Comparison of ENCODE assay signal across 23 cellular contexts in genomic region chr12:64064240-64064639, GRCh38.
"Had no signal": no experiment of that assay in that cellular context is flagged by ENCODE, and none has a peak within 500 bp of the region (broad histone marks: within the 10 kb centered on the region; RNA-seq: fewer than 3 reads in every experiment).

No MANE protein-coding gene starts in this region.

- H3K79me2 ChIP-seq: hepatocyte had no signal

- H3K4me2 ChIP-seq: hepatocyte had no signal

- H3K36me3 Mint-ChIP-seq: immature natural killer cell had no signal

- H3K9me3 Mint-ChIP-seq: immature natural killer cell had no signal

- H3K36me3 ChIP-seq: colonic mucosa, left lung had no signal

- H3K4me3 Mint-ChIP-seq: immature natural killer cell had no signal

- H3K4me1 Mint-ChIP-seq: immature natural killer cell had no signal

- H3K4me3 ChIP-seq: colonic mucosa, dorsolateral prefrontal cortex, esophagus muscularis mucosa, gastroesophageal sphincter, heart left ventricle, hepatocyte, left lung, lower lobe of right lung had no signal

- ATAC-seq: foreskin keratinocyte, gastroesophageal sphincter, heart left ventricle, left cardiac atrium, left lung, left ventricle myocardium superior, lower lobe of right lung had no signal

- H3K27ac Mint-ChIP-seq: immature natural killer cell had no signal

- H3K4me1 ChIP-seq: colonic mucosa, esophagus muscularis mucosa, gastroesophageal sphincter, left lung, lower lobe of right lung had no signal

- H2AFZ ChIP-seq: hepatocyte had no signal

- H3K27ac ChIP-seq: colonic mucosa, dorsolateral prefrontal cortex, esophagus muscularis mucosa, foreskin keratinocyte, gastroesophageal sphincter, heart left ventricle, hepatocyte, left lung, lower lobe of right lung had no signal

- H3K27me3 ChIP-seq: colonic mucosa, dorsolateral prefrontal cortex, esophagus muscularis mucosa, foreskin keratinocyte, gastroesophageal sphincter, heart left ventricle, hepatocyte, left lung had no signal

- DNase-seq: colonic mucosa; cortex of kidney; dermis blood vessel endothelial cell; dorsolateral prefrontal cortex; effector CD4-positive, alpha-beta T cell; effector memory CD4-positive, alpha-beta T cell; foreskin keratinocyte; heart left ventricle; hypothalamus; immature natural killer cell; islet precursor cell; kidney; left cardiac atrium; left lung; left ventricle myocardium superior; lower lobe of right lung; mesendoderm; midbrain had no signal

- FAIRE-seq: endothelial cell of umbilical vein, frontal cortex had no signal

- H3K9me3 ChIP-seq: colonic mucosa, esophagus muscularis mucosa, gastroesophageal sphincter, heart left ventricle, left lung, lower lobe of right lung had no signal
